In genomic region chr4:10629394-10629793, GRCh38 we compare ENCODE assay signal across 23 cellular contexts. TPM values are rescaled to one million over a fixed set of nuclear protein-coding genes. Genes with fewer than 3 reads are reported as not detected.
DNase-seq lines count a peak whose midpoint lies in the region; ATAC-seq and TF ChIP-seq lines count a peak whose summit lies in the region.
"Had no signal": no experiment of that assay in that cellular context is flagged by ENCODE, and none has a peak within 500 bp of the region (broad histone marks: within the 10 kb centered on the region; RNA-seq: fewer than 3 reads in every experiment).

No MANE protein-coding gene starts in this region.

- intact Hi-C loops in activated CD4-positive, alpha-beta T cell treated with anti-CD3 and anti-CD28 coated beads, Interleukin-2, amount 10 ng/mL, durations not matched to agents 24 days and 14 days (cut with micrococcal nuclease) = loop anchor here (5.0 kb wide), 1 partner anchor 43 kb away; no protein-coding TSS in a partner anchor

- CTCF ChIA-PET in WTC11 (lab: Charles Lee) = no interaction called here

- peaks cover 2% of the 10 kb centered on the region for H3K27me3 Mint-ChIP-seq in activated CD4-positive, alpha-beta T cell treated with anti-CD3 and anti-CD28 coated beads, Interleukin-2, amount 10 ng/mL, durations not matched to agents 24 days and 14 days
- peaks cover 18% of the 10 kb centered on the region for H3K27me3 Mint-ChIP-seq in WTC11 (ENCODE audit: low read depth)

- no peaks in the 10 kb centered on the region for H3K36me3 Mint-ChIP-seq in activated CD4-positive, alpha-beta T cell treated with anti-CD3 and anti-CD28 coated beads, Interleukin-2, amount 10 ng/mL, durations not matched to agents 24 days and 14 days (ENCODE audit: low read depth)
- H3K36me3 Mint-ChIP-seq in stimulated activated effector memory CD8-positive, alpha-beta T cell treated with anti-CD3 and anti-CD28 coated beads, Interleukin-12 subunit alpha, Interleukin-12 subunit beta, amount 100 ng/mL, for 72 hours = no peaks in the 10 kb centered on the region
- H3K36me3 Mint-ChIP-seq in WTC11 = peaks cover 69% of the 10 kb centered on the region

- no peak for TF ChIP-seq CTCF in WTC11 (IDR thresholded peaks at IDR 0.05)

- H3K9me3 Mint-ChIP-seq in activated CD4-positive, alpha-beta T cell treated with anti-CD3 and anti-CD28 coated beads, Interleukin-2, amount 10 ng/mL, durations not matched to agents 24 days and 14 days = peaks cover 8% of the 10 kb centered on the region
- no peaks in the 10 kb centered on the region for H3K9me3 Mint-ChIP-seq in stimulated activated effector memory CD8-positive, alpha-beta T cell treated with anti-CD3 and anti-CD28 coated beads, Interleukin-12 subunit alpha, Interleukin-12 subunit beta, amount 100 ng/mL, for 72 hours
- H3K9me3 Mint-ChIP-seq in WTC11 = peaks cover 82% of the 10 kb centered on the region
- H3K9me3 Mint-ChIP-seq: activated naive CD4-positive, alpha-beta T cell treated with anti-CD3 and anti-CD28 coated beads for 36 hours; endodermal cell had no signal

- H3K27ac Mint-ChIP-seq in activated CD4-positive, alpha-beta T cell treated with anti-CD3 and anti-CD28 coated beads, Interleukin-2, amount 10 ng/mL, durations not matched to agents 24 days and 14 days = peak overlapping the region; percentile 45
- no peak overlapping the region for H3K27ac Mint-ChIP-seq in stimulated activated effector memory CD8-positive, alpha-beta T cell treated with anti-CD3 and anti-CD28 coated beads, Interleukin-12 subunit alpha, Interleukin-12 subunit beta, amount 100 ng/mL, for 72 hours
- H3K27ac Mint-ChIP-seq in WTC11 = no peak overlapping the region
- H3K27ac Mint-ChIP-seq: activated naive CD4-positive, alpha-beta T cell treated with anti-CD3 and anti-CD28 coated beads for 36 hours; endodermal cell; T-helper 1 cell treated with Interleukin-12 subunit alpha and Interleukin-12 subunit beta and Interleukin-4 antibody, amounts not matched to agents 30 μg/mL and 1 μg/mL, for 36 hours had no signal

- POLR2A ChIA-PET in WTC11 (lab: Charles Lee) = no interaction called here

- DNase-seq in activated CD4-positive, alpha-beta T cell treated with anti-CD3 and anti-CD28 coated beads, Interleukin-2, amount 10 ng/mL, durations not matched to agents 24 days and 14 days = no peak
- DNase-seq in activated CD4-positive, alpha-beta T cell treated with anti-CD3 and anti-CD28 coated beads, Interleukin-2, amount 50 U/mL, for 48 hours = no peak
- DNase-seq in MV-4-11 (lab: John Stamatoyannopoulos, UW) (peak; percentile 22), activated gamma-delta T cell treated with Interleukin-2 at 50 U/mL for 16 hours (no peak), WTC11 (ENCODE audit: low spot score) (no peak)
- no peak for DNase-seq in stimulated activated effector memory CD8-positive, alpha-beta T cell treated with anti-CD3 and anti-CD28 coated beads, Interleukin-12 subunit alpha, Interleukin-12 subunit beta, amount 100 ng/mL, for 72 hours (ENCODE audit: low spot score in 2 of 2)
- DNase-seq: activated naive CD4-positive, alpha-beta T cell treated with anti-CD3 and anti-CD28 coated beads for 36 hours; BE2C; endodermal cell; GDM1; heart right ventricle; Kasumi-1; lower lobe of right lung; NCI-H69; occipital lobe; OCI-M1; retina; SHP77; stimulated activated CD4-positive, alpha-beta T cell treated with anti-CD3 and anti-CD28 coated beads, Interleukin-12 subunit alpha, Interleukin-12 subunit beta, amount 100 ng/mL, for 4 hours; thyroid gland had no signal

- H3K4me1 Mint-ChIP-seq in activated CD4-positive, alpha-beta T cell treated with anti-CD3 and anti-CD28 coated beads, Interleukin-2, amount 10 ng/mL, durations not matched to agents 24 days and 14 days = peaks cover 14% of the 10 kb centered on the region
- peaks cover 7% of the 10 kb centered on the region for H3K4me1 Mint-ChIP-seq in stimulated activated effector memory CD8-positive, alpha-beta T cell treated with anti-CD3 and anti-CD28 coated beads, Interleukin-12 subunit alpha, Interleukin-12 subunit beta, amount 100 ng/mL, for 72 hours
- H3K4me1 Mint-ChIP-seq in WTC11 = no peaks in the 10 kb centered on the region

- ATAC-seq in HG02763 (IDR thresholded peaks at IDR 0.05; ENCODE audit: unreplicated experiment) (peak; percentile 54), WTC11 (no peak), GM18867 (IDR thresholded peaks at IDR 0.05; ENCODE audit: unreplicated experiment) (no peak)
- peak; percentile 81 for ATAC-seq in stimulated activated effector memory CD8-positive, alpha-beta T cell treated with anti-CD3 and anti-CD28 coated beads, Interleukin-12 subunit alpha, Interleukin-12 subunit beta, amount 100 ng/mL, for 72 hours
- ATAC-seq: heart right ventricle, lower lobe of right lung had no signal

- no peak overlapping the region for H3K4me3 Mint-ChIP-seq in activated CD4-positive, alpha-beta T cell treated with anti-CD3 and anti-CD28 coated beads, Interleukin-2, amount 10 ng/mL, durations not matched to agents 24 days and 14 days
- H3K4me3 Mint-ChIP-seq in stimulated activated effector memory CD8-positive, alpha-beta T cell treated with anti-CD3 and anti-CD28 coated beads, Interleukin-12 subunit alpha, Interleukin-12 subunit beta, amount 100 ng/mL, for 72 hours = no peak overlapping the region
- no peak overlapping the region for H3K4me3 Mint-ChIP-seq in WTC11
- H3K4me3 Mint-ChIP-seq: activated naive CD4-positive, alpha-beta T cell treated with anti-CD3 and anti-CD28 coated beads for 36 hours; endodermal cell; T-helper 1 cell treated with Interleukin-12 subunit alpha and Interleukin-12 subunit beta and Interleukin-4 antibody, amounts not matched to agents 30 μg/mL and 1 μg/mL, for 36 hours had no signal

TF ChIP-seq in WTC11, 78 proteins besides CTCF, POLR2A, EP300 and RAD21:
- TF ChIP-seq KAT7 (CRISPR knock-in tag; IDR thresholded peaks at IDR 0.05; ENCODE audit: borderline replicate concordance) = no peak

RNA-seq across cellular contexts. Expression of gene CLNK, which starts 55.2 kb away (rescaled TPM):
- 0.79 and 0.80 TPM in 2 replicates for total RNA-seq in activated CD4-positive, alpha-beta T cell treated with anti-CD3 and anti-CD28 coated beads, Interleukin-2, amount 10 ng/mL, durations not matched to agents 24 days and 14 days
- total RNA-seq in WTC11 (2021) = not detected in 3 replicates
- total RNA-seq: activated naive CD4-positive, alpha-beta T cell treated with anti-CD3 and anti-CD28 coated beads for 36 hours; endodermal cell; occipital lobe; thyroid gland had no signal

Comparison
In these comparisons a context has a peak if more than half of its experiments do, and no peak if none do; other contexts are left out.
1. ATAC-seq: peak in HG02763 (single experiment) and stimulated activated effector memory CD8-positive, alpha-beta T cell treated with anti-CD3 and anti-CD28 coated beads, Interleukin-12 subunit alpha, Interleukin-12 subunit beta, amount 100 ng/mL, for 72 hours (single experiment); none in WTC11 (single experiment) and GM18867 (single experiment).